ENCODE assay signal across 8 cellular contexts in genomic region chr22:40857309-40857851, GRCh38. TPM values are rescaled to one million over a fixed set of nuclear protein-coding genes. Genes with fewer than 3 reads are reported as not detected.
DNase-seq lines count a peak whose midpoint lies in the region; TF ChIP-seq lines count a peak whose summit lies in the region.

No MANE protein-coding gene starts in this region.

- H3K4me3 Mint-ChIP-seq in nephron: peak overlapping the region; percentile 93 to 97 (median 97)

- no peaks in the 10 kb centered on the region for H3K9me3 ChIP-seq in MG63
- H3K9me3 ChIP-seq in duodenal mucosa (ENCODE audit: control insufficient read depth in 1 of 2, low read length in 2 of 2): no peaks in the 10 kb centered on the region

- peaks cover 37 to 51% of the 10 kb centered on the region in 2 donors for H3K4me1 ChIP-seq in duodenal mucosa (ENCODE audit: control insufficient read depth in 1 of 2, insufficient read depth in 2 of 2, low read length in 2 of 2)

- DNase-seq in MG63 (no peak), DMS 273 (lab: John Stamatoyannopoulos, UW; ENCODE audit: unreplicated experiment) (no peak), RPMI8226 (no peak), 8988T (no peak), NCI-H226 (no peak)

- peak overlapping the region; percentile 91 for H3K27ac ChIP-seq in C4-2B
- peak overlapping the region; percentile 99 for H3K27ac ChIP-seq in duodenal mucosa (ENCODE audit: low read depth, low read length)

- peaks cover 14% of the 10 kb centered on the region for H3K36me3 Mint-ChIP-seq in nephron (ENCODE audit: low read depth)

- peaks cover 33% of the 10 kb centered on the region for H3K4me1 Mint-ChIP-seq in nephron

- peak overlapping the region; percentile 73 to 100 for H3K9ac ChIP-seq in duodenal mucosa (ENCODE audit: low read depth in 1 of 2, low read length in 2 of 2)

- no peaks in the 10 kb centered on the region for H3K27me3 Mint-ChIP-seq in nephron (ENCODE audit: low read depth)

- H3K27me3 ChIP-seq in MG63 (no peaks in the 10 kb centered on the region), duodenal mucosa (ENCODE audit: control insufficient read depth in 1 of 2, insufficient read depth in 2 of 2, low read length in 2 of 2) (no peaks in the 10 kb centered on the region)

- H3K9me3 Mint-ChIP-seq in nephron: no peaks in the 10 kb centered on the region

- peak overlapping the region; percentile 99 for H3K4me3 ChIP-seq in MG63
- peak overlapping the region; percentile 82 to 100 for H3K4me3 ChIP-seq in duodenal mucosa (ENCODE audit: low read depth in 1 of 2, low read length in 2 of 2)

- peaks cover 75% of the 10 kb centered on the region for H3K36me3 ChIP-seq in MG63
- H3K36me3 ChIP-seq in duodenal mucosa (ENCODE audit: control insufficient read depth in 1 of 2, insufficient read depth in 2 of 2, low read length in 2 of 2): peaks cover 0 to 13% of the 10 kb centered on the region in 2 donors

- peak overlapping the region; percentile 100 for H3K27ac Mint-ChIP-seq in nephron

- TF ChIP-seq CTCF in C4-2B (conservative IDR thresholded peaks at IDR 0.05) (no peak), nephron (IDR thresholded peaks at IDR 0.05; ENCODE audit: unreplicated experiment in 3 of 3) (no peak)

RNA-seq across cellular contexts. Expression of gene XPNPEP3, which starts 0.4 kb away (rescaled TPM):
- total RNA-seq in MG63 (2014; rRNA removed; shearing (Covaris generic); ENCODE audit: low replicate concordance): 3.0 and 5.8 TPM in 2 replicates

RNA-seq across cellular contexts. Expression of gene ST13, which starts 0.9 kb away (rescaled TPM):
- total RNA-seq in MG63 (2014; rRNA removed; shearing (Covaris generic); ENCODE audit: low replicate concordance): 314 and 355 TPM in 2 replicates

RNA-seq across cellular contexts. Expression of gene DNAJB7, which starts 4.5 kb away (rescaled TPM):
- total RNA-seq in MG63 (2014; rRNA removed; shearing (Covaris generic); ENCODE audit: low replicate concordance): not detected in 2 replicates

RNA-seq across cellular contexts. Expression of gene SLC25A17, which starts 38.2 kb away (rescaled TPM):
- 46.8 and 50.8 TPM in 2 replicates for total RNA-seq in MG63 (2014; rRNA removed; shearing (Covaris generic); ENCODE audit: low replicate concordance)
